In the genomic region with DNA sequence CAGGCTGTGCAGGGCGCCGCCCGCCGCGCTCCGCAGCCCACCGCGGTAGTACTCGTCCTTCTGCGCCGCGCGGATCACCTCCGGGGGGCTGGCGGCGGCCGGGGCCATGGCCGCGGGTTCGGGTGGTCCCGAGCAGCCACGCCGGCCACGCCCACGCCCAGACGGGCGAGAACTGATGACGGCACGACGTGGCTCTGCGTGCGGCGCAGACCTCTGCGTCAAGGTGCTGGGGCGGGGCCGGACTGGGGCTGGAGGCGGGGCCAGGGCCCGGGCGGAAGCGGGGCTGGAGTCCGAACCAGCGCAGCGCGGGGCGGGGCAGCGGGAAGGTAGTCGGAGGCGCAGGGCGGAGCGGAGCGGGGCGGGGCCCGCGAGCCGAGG, we compare ENCODE assay signal across 8 cellular contexts. TPM values are rescaled to one million over a fixed set of nuclear protein-coding genes. Genes with fewer than 3 reads are reported as not detected.
A peak's percentile ranks its signal among the peaks of the same experiment; 100 is the strongest.
DNase-seq lines count a peak whose midpoint lies in the region; ATAC-seq and TF ChIP-seq lines count a peak whose summit lies in the region.

Gene PEX10 (minus strand): TSS at position 170 of the 378 bp plus-strand sequence. CDS start 62 bp downstream, at position 108.

- H3K27ac ChIP-seq in Panc1 (ENCODE audit: low read length) (peak within 1 kb of the TSS; percentile 91), esophagus (ENCODE audit: low read depth in 2 of 2, low read length in 1 of 2) (peak within 1 kb of the TSS; percentile 87 to 94)

- no TSS peak for BruUV-seq in Panc1 (replicated peaks; lab: Mats Ljungman, UMichigan)

- peak within 1 kb of the TSS; percentile 90 for H3K4me3 Mint-ChIP-seq in activated T-cell treated with anti-CD3 and anti-CD28 coated beads, Interleukin-2, amount 50 U/mL, for 4 hours

- H3K4me1 Mint-ChIP-seq in activated T-cell treated with anti-CD3 and anti-CD28 coated beads, Interleukin-2, amount 50 U/mL, for 4 hours (ENCODE audit: low read depth): peaks cover 35% of the 10 kb centered on the region

- H3K36me3 ChIP-seq in Panc1 (ENCODE audit: control insufficient read depth, insufficient read depth, low read length): no peaks in the 10 kb centered on the region
- peaks cover 0 to 12% of the 10 kb centered on the region in 2 donors for H3K36me3 ChIP-seq in esophagus (ENCODE audit: control insufficient read depth in 2 of 2, insufficient read depth in 2 of 2, low read length in 1 of 2)
- H3K36me3 ChIP-seq in mucosa of stomach (ENCODE audit: control insufficient read depth, insufficient read depth, low read length): no peaks in the 10 kb centered on the region

- POLR2A ChIA-PET in Panc1 (lab: Charles Lee): no interaction called here

- no peak for TF ChIP-seq CTCF in Panc1 (IDR thresholded peaks at IDR 0.05)

- H3K4me1 ChIP-seq in Panc1 (ENCODE audit: control insufficient read depth, insufficient read depth, low read length) (peaks cover 19% of the 10 kb centered on the region), esophagus (ENCODE audit: control insufficient read depth in 2 of 2, insufficient read depth in 2 of 2, low read length in 1 of 2) (peaks cover 6 to 26% of the 10 kb centered on the region in 2 donors), mucosa of stomach (ENCODE audit: control insufficient read depth, insufficient read depth, low read length) (peaks cover 44% of the 10 kb centered on the region)

- intact Hi-C loops in Panc1 (cut with micrococcal nuclease; ENCODE audit: unreplicated experiment): loop anchor here (2.0 to 10.0 kb wide), 2 partner anchors 62 to 134 kb away; partner anchors contain the start of gene PLCH2

- WGBS in esophagus, 2 donors: 1 to 2% methylated on average over 37 to 55 of the region's 55 CpGs

- peaks cover 4% of the 10 kb centered on the region for H3K36me3 Mint-ChIP-seq in activated T-cell treated with anti-CD3 and anti-CD28 coated beads, Interleukin-2, amount 50 U/mL, for 4 hours (ENCODE audit: insufficient read depth)

- H3K4me3 ChIP-seq in Panc1 (ENCODE audit: low read depth in 2 of 2, low read length in 2 of 2): peak within 1 kb of the TSS; percentile 86 to 87
- H3K4me3 ChIP-seq in esophagus (ENCODE audit: low read depth in 1 of 2, low read length in 2 of 2): peak within 1 kb of the TSS; percentile 90 to 94
- peak within 1 kb of the TSS; percentile 71 for H3K4me3 ChIP-seq in mucosa of stomach (ENCODE audit: low read length)

- H3K9me3 Mint-ChIP-seq in activated T-cell treated with anti-CD3 and anti-CD28 coated beads, Interleukin-2, amount 50 U/mL, for 4 hours: no peaks in the 10 kb centered on the region

- peak within 1 kb of the TSS; percentile 80 for H3K9ac ChIP-seq in mucosa of stomach (ENCODE audit: low read length)

- in situ Hi-C loops in KBM-7 (cut with MboI; ENCODE audit: low pct_unique_long_range_greater_than_20kb, low sequenced_read_pairs) (no loop called here), Panc1 (cut with HindIII; ENCODE audit: low pct_unique_long_range_greater_than_20kb, low sequenced_read_pairs) (no loop called here)

- CTCF ChIA-PET in Panc1 (lab: Charles Lee): interaction anchor here (0.7 kb wide), 1 partner anchor 65 kb away, joined by 4 read pairs; no protein-coding TSS in a partner anchor

- peak; percentile 71 for ATAC-seq in GM21723 (IDR thresholded peaks at IDR 0.05; ENCODE audit: unreplicated experiment)
- peak; percentile 89 for ATAC-seq in Panc1
- peak; percentile 90 to 92 for ATAC-seq in activated T-cell treated with anti-CD3 and anti-CD28 coated beads, Interleukin-2, amount 50 U/mL, for 4 hours

- DNase-seq in DMS53 (lab: John Stamatoyannopoulos, UW): peak; percentile 98
- DNase-seq in KBM-7: peak; percentile 88
- peak; percentile 72 for DNase-seq in Panc1 (ENCODE audit: low read depth, low spot score)
- peak; percentile 99 for DNase-seq in activated T-cell treated with anti-CD3 and anti-CD28 coated beads, Interleukin-2, amount 50 U/mL, for 4 hours
- DNase-seq in stimulated activated CD8-positive, alpha-beta memory T cell treated with anti-CD3 and anti-CD28 coated beads, Interleukin-4, amount 100 ng/mL, for 48 hours: peak; percentile 100

- no peaks in the 10 kb centered on the region for H3K9me3 ChIP-seq in Panc1 (ENCODE audit: control insufficient read depth, insufficient read depth, low read depth, low read length)
- H3K9me3 ChIP-seq in esophagus (ENCODE audit: control insufficient read depth in 2 of 2, insufficient read depth in 1 of 2, low read depth in 1 of 2, low read length in 1 of 2): no peaks in the 10 kb centered on the region
- no peaks in the 10 kb centered on the region for H3K9me3 ChIP-seq in mucosa of stomach (ENCODE audit: control insufficient read depth, low read length)

- H3K27me3 Mint-ChIP-seq in activated T-cell treated with anti-CD3 and anti-CD28 coated beads, Interleukin-2, amount 50 U/mL, for 4 hours (ENCODE audit: low read depth): no peaks in the 10 kb centered on the region

- no peaks in the 10 kb centered on the region for H3K27me3 ChIP-seq in Panc1 (ENCODE audit: control insufficient read depth, insufficient read depth, low read length)
- H3K27me3 ChIP-seq in esophagus (ENCODE audit: control insufficient read depth in 1 of 2, insufficient read depth in 2 of 2, low read length in 2 of 2): no peaks in the 10 kb centered on the region
- H3K27me3 ChIP-seq in mucosa of stomach (ENCODE audit: control insufficient read depth, insufficient read depth, low read length): peaks cover 8% of the 10 kb centered on the region

RNA-seq across cellular contexts. Expression of gene PEX10, which starts in this region (rescaled TPM):
- total RNA-seq in Panc1 (2021; ENCODE audit: unreplicated experiment): 49.8 TPM
- polyA plus RNA-seq in Panc1 (2012; ENCODE audit: insufficient read length): 69.0 TPM
- 10 to 100 TPM; 23.4 to 23.6 (median 23.6) TPM for total RNA-seq in activated T-cell treated with anti-CD3 and anti-CD28 coated beads, Interleukin-2, amount 50 U/mL, for 4 hours
- 10 to 100 TPM; 19.7 to 21.1 TPM for polyA plus RNA-seq in esophagus

Comparison
In these comparisons a context has a peak if more than half of its experiments do, and no peak if none do; other contexts are left out.
1. Peak in every context shown above with its lines: DNase-seq, ATAC-seq, H3K4me3 ChIP-seq and H3K27ac ChIP-seq.